ENCODE assay signal across 33 cellular contexts in genomic region chr20:16824664-16825063, GRCh38.
"Had no signal": no experiment of that assay in that cellular context is flagged by ENCODE, and none has a peak within 500 bp of the region (broad histone marks: within the 10 kb centered on the region; RNA-seq: fewer than 3 reads in every experiment).

No MANE protein-coding gene starts in this region.

- DNase-seq: Karpas-422, Kasumi-1, MG63, MM.1S, MV-4-11, NCI-H1048, NCI-H1092, NCI-H1092 treated with DMSO at 0.1 percent for 48 hours, NCI-H1105, NCI-H1105 treated with DMSO at 0.1 percent for 48 hours, NCI-H1417, NCI-H1417 treated with DMSO at 0.1 percent for 48 hours, NCI-H1436, NCI-H1436 treated with DMSO at 0.1 percent for 48 hours, NCI-H146, NCI-H1694, NCI-H1694 treated with DMSO at 0.1 percent for 48 hours, NCI-H187, NCI-H187 treated with DMSO at 0.1 percent for 48 hours, NCI-H1930, NCI-H2029, NCI-H2029 treated with DMSO at 0.1 percent for 48 hours, NCI-H2081, NCI-H2081 treated with DMSO at 0.1 percent for 48 hours, NCI-H2107, NCI-H2171, NCI-H2171 treated with DMSO at 0.1 percent for 48 hours, NCI-H2227 treated with DMSO at 0.1 percent for 48 hours, NCI-H226, NCI-H345, NCI-H446 treated with DMSO at 0.1 percent for 48 hours, NCI-H510A, NCI-H510A treated with DMSO at 0.1 percent for 48 hours had no signal

- H3K36me3 ChIP-seq: MG63 had no signal

- H3K9me3 ChIP-seq: MG63 had no signal

- H3K4me3 ChIP-seq: MG63 had no signal

- H3K27me3 ChIP-seq: MG63 had no signal
